In the genomic region with DNA sequence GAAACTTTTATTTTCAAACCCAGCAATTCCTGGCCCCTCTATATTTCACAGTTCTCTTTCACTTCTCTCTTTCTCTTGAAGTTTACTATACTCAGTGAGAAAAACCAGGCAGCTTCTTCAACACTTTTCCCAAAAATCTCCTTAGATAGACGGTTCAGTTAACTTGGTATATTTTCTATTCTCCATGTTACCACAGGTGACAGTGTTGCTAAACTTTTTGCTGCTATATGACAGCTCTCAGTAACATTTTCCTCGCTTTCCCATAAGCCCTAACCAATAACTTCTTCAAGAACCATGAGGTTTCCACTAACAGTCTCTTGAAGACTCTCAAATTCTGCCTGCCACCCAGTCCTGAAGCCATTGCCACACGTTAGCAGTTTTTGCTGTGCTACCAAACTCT, we compare ENCODE assay signal across 1 cellular context.
TF ChIP-seq lines count a peak whose summit lies in the region.

No MANE protein-coding gene starts in this region.

TF ChIP-seq in GM12878, 131 proteins besides CTCF, POLR2A, EP300 and RAD21 (continued from another document):
- TF ChIP-seq NR2F1 (conservative IDR thresholded peaks at IDR 0.05) (no peak), PKNOX1 (IDR thresholded peaks at IDR 0.05) (no peak), EZH2 (IDR thresholded peaks at IDR 0.05; ENCODE audit: borderline replicate concordance, control insufficient read depth, low read depth, low read length) (no peak)
